9 cellular contexts compared by ENCODE assay signal in genomic region chr1:3747522-3747848, GRCh38. TPM values are rescaled to one million over a fixed set of nuclear protein-coding genes. Genes with fewer than 3 reads are reported as not detected.
DNase-seq lines count a peak whose midpoint lies in the region.
"Had no signal": no experiment of that assay in that cellular context is flagged by ENCODE, and none has a peak within 500 bp of the region (broad histone marks: within the 10 kb centered on the region; RNA-seq: fewer than 3 reads in every experiment).

No MANE protein-coding gene starts in this region.

- no peak overlapping the region for H2BK5ac ChIP-seq in trophoblast cell (ENCODE audit: low read depth, low read length, poor library complexity)

- no peak overlapping the region for H2AK5ac ChIP-seq in trophoblast cell (ENCODE audit: low read length)

- H3K79me2 ChIP-seq in trophoblast cell (ENCODE audit: control insufficient read depth, insufficient read depth, low read length, poor library complexity) = peaks cover 3% of the 10 kb centered on the region

- H3K4me2 ChIP-seq in trophoblast cell (ENCODE audit: low read length) = peak overlapping the region; percentile 95

- H3K4ac ChIP-seq in trophoblast cell (ENCODE audit: low read depth, low read length) = no peak overlapping the region

- POLR2A ChIA-PET in CD4-positive, alpha-beta memory T cell (lab: Charles Lee; ENCODE audit: partially characterized antibody) = interaction anchor here (0.6 kb wide), 1 partner anchor 19 kb away, joined by 3 read pairs; no protein-coding TSS in a partner anchor

- no peak overlapping the region for H3K23ac ChIP-seq in trophoblast cell (ENCODE audit: low read length)

- intact Hi-C loops in CD4-positive, alpha-beta memory T cell (cut with micrococcal nuclease) = loop anchor here (1.0 kb wide), 2 partner anchors 25 to 49 kb away; partner anchors contain the start of genes LRRC47 and SMIM1

- peak overlapping the region; percentile 36 for H3K27ac ChIP-seq in CD4-positive, alpha-beta memory T cell (ENCODE audit: low read depth, low read length)
- H3K27ac ChIP-seq in SJSA1 (no peak overlapping the region), esophagus (ENCODE audit: low read depth in 2 of 2, low read length in 1 of 2) (peak overlapping the region in 1 of 2 donors; percentile 66), trophoblast cell (ENCODE audit: low read depth, low read length) (no peak overlapping the region)

- no peaks in the 10 kb centered on the region for H3K79me1 ChIP-seq in trophoblast cell (ENCODE audit: low read length)

- H3K9me3 Mint-ChIP-seq in CD4-positive, alpha-beta memory T cell = no peaks in the 10 kb centered on the region

- no peaks in the 10 kb centered on the region for H3K9me3 ChIP-seq in CD4-positive, alpha-beta memory T cell (ENCODE audit: control insufficient read depth in 1 of 2, low read length in 2 of 2)
- H3K9me3 ChIP-seq in SJSA1 (replicated peaks) (no peaks in the 10 kb centered on the region), esophagus (ENCODE audit: control insufficient read depth in 2 of 2, insufficient read depth in 1 of 2, low read depth in 1 of 2, low read length in 1 of 2) (no peaks in the 10 kb centered on the region), trophoblast cell (ENCODE audit: insufficient read depth, low read depth, low read length) (peaks cover 8% of the 10 kb centered on the region)

- peaks cover 17% of the 10 kb centered on the region for H3K4me1 ChIP-seq in CD4-positive, alpha-beta memory T cell (ENCODE audit: insufficient read depth, low read length)
- peaks cover 11% of the 10 kb centered on the region for H3K4me1 ChIP-seq in SJSA1 (replicated peaks)
- H3K4me1 ChIP-seq in esophagus (ENCODE audit: control insufficient read depth in 2 of 2, insufficient read depth in 2 of 2, low read length in 1 of 2) = peaks cover 4 to 9% of the 10 kb centered on the region in 2 donors
- H3K4me1 ChIP-seq in trophoblast cell (ENCODE audit: control insufficient read depth in 1 of 2, insufficient read depth in 2 of 2, low read length in 2 of 2) = peaks cover 3 to 9% of the 10 kb centered on the region in 2 experiments

- H3K18ac ChIP-seq in trophoblast cell (ENCODE audit: low read length) = no peak overlapping the region

- H3K27me3 ChIP-seq in CD4-positive, alpha-beta memory T cell (ENCODE audit: insufficient read depth, low read length) = no peaks in the 10 kb centered on the region
- peaks cover 8% of the 10 kb centered on the region; the same call in 1 of the 2 replicates for H3K27me3 ChIP-seq in SJSA1 (replicated peaks)
- no peaks in the 10 kb centered on the region for H3K27me3 ChIP-seq in esophagus (ENCODE audit: control insufficient read depth in 1 of 2, insufficient read depth in 2 of 2, low read length in 2 of 2)
- no peaks in the 10 kb centered on the region for H3K27me3 ChIP-seq in trophoblast cell (ENCODE audit: insufficient read depth, low read length)

- peaks cover 3% of the 10 kb centered on the region for H3K36me3 ChIP-seq in CD4-positive, alpha-beta memory T cell (ENCODE audit: insufficient read depth, low read length)
- H3K36me3 ChIP-seq in SJSA1 (0 out of 2 replicates have a peak, but pooled peaks cover 2% of the 10 kb centered on the region), esophagus (ENCODE audit: control insufficient read depth in 2 of 2, insufficient read depth in 2 of 2, low read length in 1 of 2) (peaks cover 0 to 8% of the 10 kb centered on the region in 2 donors), trophoblast cell (ENCODE audit: control insufficient read depth in 1 of 2, insufficient read depth in 2 of 2, low read length in 2 of 2) (peaks cover 9 to 10% of the 10 kb centered on the region in 2 experiments)

- no peak overlapping the region for H2BK12ac ChIP-seq in trophoblast cell (ENCODE audit: low read length)

- no peak overlapping the region for H4K8ac ChIP-seq in trophoblast cell (ENCODE audit: low read depth, low read length)

- no peak overlapping the region for H3K9ac ChIP-seq in trophoblast cell (ENCODE audit: low read length)

- H3K4me3 ChIP-seq in CD4-positive, alpha-beta memory T cell (ENCODE audit: low read length in 2 of 2) = peak overlapping the region in 1 of 2 donors; percentile 57
- H3K4me3 ChIP-seq in SJSA1 = peak overlapping the region; percentile 56
- peak overlapping the region; percentile 63 to 66 for H3K4me3 ChIP-seq in esophagus (ENCODE audit: low read depth in 1 of 2, low read length in 2 of 2)
- peak overlapping the region; percentile 80 for H3K4me3 ChIP-seq in trophoblast cell (ENCODE audit: low read depth, low read length)

- no peak overlapping the region for H4K12ac ChIP-seq in trophoblast cell (ENCODE audit: low read depth, low read length)

- CTCF ChIA-PET in CD4-positive, alpha-beta memory T cell (lab: Charles Lee; ENCODE audit: partially characterized antibody) = no interaction called here

- H3K27ac Mint-ChIP-seq in CD4-positive, alpha-beta memory T cell = peak overlapping the region in 5 of 7 donors; percentile 52 to 85 (median 62)

- H3K4me1 Mint-ChIP-seq in CD4-positive, alpha-beta memory T cell = peaks cover 21 to 41% (median 32%) of the 10 kb centered on the region in 4 donors

- 33 to 35% methylated on average over 6 of the region's 6 CpGs for WGBS in esophagus, 2 donors
- no CpG with 5 or more reads among the region's 6 CpGs for WGBS in trophoblast cell (ENCODE audit: extremely low coverage, insufficient coverage, insufficient read length)

- no peak overlapping the region for H3K14ac ChIP-seq in trophoblast cell (ENCODE audit: low read length)

- DNase-seq in CD4-positive, alpha-beta memory T cell = no peak
- no peak for DNase-seq in SJSA1 (ENCODE audit: low read depth in 1 of 2, low spot score in 2 of 2)
- no peak for DNase-seq in trophoblast cell
- DNase-seq in NCI-H2081 treated with DMSO at 0.1 percent for 48 hours (lab: John Stamatoyannopoulos, UW) = no peak
- no peak for DNase-seq in NAMALWA (ENCODE audit: low spot score)
- DNase-seq in NCI-H1436 treated with DMSO at 0.1 percent for 48 hours (lab: John Stamatoyannopoulos, UW) = no peak
- no peak for DNase-seq in NCI-H1417 (lab: John Stamatoyannopoulos, UW)

- H3K4me3 Mint-ChIP-seq in CD4-positive, alpha-beta memory T cell = peak overlapping the region; percentile 65 to 79 (median 74)

- no peak overlapping the region for H2AFZ ChIP-seq in trophoblast cell (ENCODE audit: insufficient read depth, low read length, poor library complexity)

- H3K36me3 Mint-ChIP-seq in CD4-positive, alpha-beta memory T cell = peaks cover 4 to 13% of the 10 kb centered on the region in 2 donors

- H3K27me3 Mint-ChIP-seq in CD4-positive, alpha-beta memory T cell = no peaks in the 10 kb centered on the region

- no peak overlapping the region for H2BK120ac ChIP-seq in trophoblast cell (ENCODE audit: insufficient read depth, low read length, poor library complexity)

- no peak overlapping the region for H4K91ac ChIP-seq in trophoblast cell (ENCODE audit: low read depth, low read length)

RNA-seq across cellular contexts. Expression of gene CCDC27, which starts 4.8 kb away (rescaled TPM):
- total RNA-seq in CD4-positive, alpha-beta memory T cell = not detected
- not detected for polyA plus RNA-seq in CD4-positive, alpha-beta memory T cell
- not detected in 2 replicates for total RNA-seq in SJSA1 (2014; rRNA removed; shearing (Covaris generic))
- polyA plus RNA-seq in esophagus = not detected
- polyA plus RNA-seq in trophoblast cell (2013) = not detected in 2 replicates
- total RNA-seq: temporal lobe had no signal

RNA-seq across cellular contexts. Expression of gene SMIM1, which starts 25.1 kb away (rescaled TPM):
- total RNA-seq in CD4-positive, alpha-beta memory T cell = 1 to 10 TPM; 3.1 to 4.7 TPM
- 1 to 10 TPM in 1 of 2 donors, under 1 TPM in 1; 0.52 to 1.5 TPM for polyA plus RNA-seq in CD4-positive, alpha-beta memory T cell
- not detected in 2 replicates for total RNA-seq in SJSA1 (2014; rRNA removed; shearing (Covaris generic))
- polyA plus RNA-seq in esophagus = 1 to 10 TPM; 1.1 to 1.9 TPM
- polyA plus RNA-seq in trophoblast cell (2013) = 4.1 TPM in 2 replicates
- total RNA-seq: temporal lobe had no signal

RNA-seq across cellular contexts. Expression of gene LRRC47, which starts 48.8 kb away (rescaled TPM):
- total RNA-seq in CD4-positive, alpha-beta memory T cell = 10 to 100 TPM; 54.5 to 58.0 TPM
- 10 to 100 TPM; 19.0 to 39.8 TPM for polyA plus RNA-seq in CD4-positive, alpha-beta memory T cell
- total RNA-seq in SJSA1 (2014; rRNA removed; shearing (Covaris generic)) = 46.4 and 70.8 TPM in 2 replicates
- polyA plus RNA-seq in esophagus = 10 to 100 TPM; 10.4 to 17.8 TPM
- 19.3 and 19.6 TPM in 2 replicates for polyA plus RNA-seq in trophoblast cell (2013)
